Comparison of ENCODE assay signal across 1 cellular context in genomic region chr20:34874094-34874654, GRCh38.
TF ChIP-seq lines count a peak whose summit lies in the region.

No MANE protein-coding gene starts in this region.

TF ChIP-seq in K562, 482 proteins besides CTCF, POLR2A, EP300 and RAD21 (continued from another document):
- TF ChIP-seq ZNF609 (CRISPR knock-in tag; IDR thresholded peaks at IDR 0.05; ENCODE audit: borderline replicate concordance), result 0 out of 2 replicates have a peak, but pooled peaks have one; percentile 2
- no peak for TF ChIP-seq NCOA2 (IDR thresholded peaks at IDR 0.05; ENCODE audit: partially characterized antibody in 2 of 2)
- no peak for TF ChIP-seq RBM39 (optimal IDR thresholded peaks at IDR 0.05; ENCODE audit: low read depth, low read length)
- no peak for TF ChIP-seq ZNF133 (CRISPR knock-in tag; IDR thresholded peaks at IDR 0.05)
- 0 out of 4 replicates have a peak, but pooled peaks of 1 of the 2 experiments have one; percentile 26 for TF ChIP-seq FOXA3 (CRISPR knock-in tag; conservative IDR thresholded peaks at IDR 0.05 in 1 of 2, IDR thresholded peaks at IDR 0.05 in 1 of 2)
- no peak for TF ChIP-seq NUFIP1 (IDR thresholded peaks at IDR 0.05; ENCODE audit: partially characterized antibody)
- 0 out of 2 replicates have a peak, but pooled peaks have one; percentile 3 for TF ChIP-seq MAFK (IDR thresholded peaks at IDR 0.05; ENCODE audit: low read length)
- no peak for TF ChIP-seq ZNF589 (CRISPR knock-in tag; IDR thresholded peaks at IDR 0.05; ENCODE audit: low read depth)
- no peak for TF ChIP-seq CEBPZ (IDR thresholded peaks at IDR 0.05; ENCODE audit: borderline replicate concordance, low read depth, low read length)
- no peak for TF ChIP-seq BACH1 (tag; IDR thresholded peaks at IDR 0.05)
- TF ChIP-seq SUPT5H (IDR thresholded peaks at IDR 0.05), result no peak
- TF ChIP-seq RBFOX2 (IDR thresholded peaks at IDR 0.05; ENCODE audit: low read depth, low read length), result no peak
- TF ChIP-seq HDGF (IDR thresholded peaks at IDR 0.05), result 0 out of 2 replicates have a peak, but pooled peaks have one; percentile 20
- no peak for TF ChIP-seq SP1 (CRISPR knock-in tag; IDR thresholded peaks at IDR 0.05)
- no peak for TF ChIP-seq POLR3G (IDR thresholded peaks at IDR 0.05; ENCODE audit: extremely low read depth, insufficient read length, insufficient replicate concordance)
- no peak for TF ChIP-seq ELF4 (CRISPR knock-in tag; IDR thresholded peaks at IDR 0.05)
